13 cellular contexts compared by ENCODE assay signal in the genomic region with DNA sequence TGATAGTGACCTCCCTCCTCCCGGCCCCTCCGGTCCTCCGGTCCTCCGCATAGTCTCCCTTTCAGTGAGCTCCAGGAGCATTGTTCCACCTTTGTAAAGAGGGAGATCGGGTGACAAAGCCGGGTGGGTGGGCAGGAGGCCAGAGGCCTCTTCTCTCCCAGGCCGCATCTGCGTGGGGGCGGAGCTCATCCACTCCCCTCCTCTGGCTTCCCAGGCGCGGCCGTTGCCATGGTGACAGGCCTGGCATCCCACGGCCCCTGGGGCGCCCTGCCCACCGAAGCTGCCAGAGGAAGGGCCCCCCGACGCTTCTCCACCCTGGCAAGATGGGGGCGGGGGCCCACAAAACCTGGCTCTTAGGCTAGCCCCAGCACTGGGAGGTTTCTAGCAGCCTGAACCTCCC. TPM values are rescaled to one million over a fixed set of nuclear protein-coding genes. Genes with fewer than 3 reads are reported as not detected.
DNase-seq lines count a peak whose midpoint lies in the region; ATAC-seq, FAIRE-seq and TF ChIP-seq lines count a peak whose summit lies in the region.
"Had no signal": no experiment of that assay in that cellular context is flagged by ENCODE, and none has a peak within 500 bp of the region (broad histone marks: within the 10 kb centered on the region; RNA-seq: fewer than 3 reads in every experiment).

No MANE protein-coding gene starts in this region.

- FAIRE-seq in K562 (lab: Jason Lieb, UNC): no peak

- H3K79me2 ChIP-seq in K562 (ENCODE audit: control insufficient read depth, insufficient read depth, low read length): no peaks in the 10 kb centered on the region

- H3K9ac ChIP-seq in K562 (ENCODE audit: insufficient read depth in 1 of 2, low read depth in 2 of 2, low read length in 2 of 2): peak overlapping the region in 1 of 2 experiments; percentile 64; a peak in 1 of 4 replicates
- no peak overlapping the region for H3K9ac ChIP-seq in colonic mucosa (ENCODE audit: low read depth in 2 of 2, low read length in 2 of 2)

- H3K4me2 ChIP-seq in K562 (ENCODE audit: insufficient read depth, low read length): no peak overlapping the region

- no peak for TF ChIP-seq POLR2A in K562 (conservative IDR thresholded peaks at IDR 0.05)

- peaks cover 13 to 40% of the 10 kb centered on the region in 2 experiments; a peak in 4 of 5 replicates for H3K27me3 ChIP-seq in K562 (ENCODE audit: control insufficient read depth in 2 of 2, insufficient read depth in 2 of 2, low read length in 2 of 2)
- no peaks in the 10 kb centered on the region for H3K27me3 ChIP-seq in colonic mucosa

- in situ Hi-C loops in K562 (cut with MboI): loop anchor here (25.0 kb wide), 1 partner anchor 1958 kb away; the partner anchor contains the start of gene TRIM73

- no peaks in the 10 kb centered on the region for H3K9me1 ChIP-seq in K562 (ENCODE audit: control insufficient read depth, insufficient read depth, low read length)

- TF ChIP-seq CTCF in K562 (IDR thresholded peaks at IDR 0.05 in 2 of 3, conservative IDR thresholded peaks at IDR 0.05 in 1 of 3; ENCODE audit: insufficient read depth in 2 of 3, low read depth in 1 of 3, low read length in 3 of 3): no peak
- no peak for TF ChIP-seq CTCF in colonic mucosa (IDR thresholded peaks at IDR 0.05)

- H3K4me1 ChIP-seq in K562 (replicated peaks in 1 of 2; ENCODE audit: control insufficient read depth in 2 of 2, insufficient read depth in 2 of 2, low read length in 2 of 2) (peaks cover 0 to 37% of the 10 kb centered on the region in 2 experiments; a peak in 2 of 5 replicates), colonic mucosa (no peaks in the 10 kb centered on the region)

- POLR2A ChIA-PET in K562 (lab: Yijun Ruan, JAX): interaction anchor here (0.7 kb wide), 1 partner anchor 612 kb away, joined by 3 read pairs; no protein-coding TSS in a partner anchor

- H3K9me3 ChIP-seq in K562 (replicated peaks; ENCODE audit: control insufficient read depth, insufficient read depth, low read depth, low read length): no peaks in the 10 kb centered on the region
- H3K9me3 ChIP-seq in colonic mucosa: no peaks in the 10 kb centered on the region

- no peak for TF ChIP-seq EP300 in K562 (IDR thresholded peaks at IDR 0.05; ENCODE audit: low read length)

- H4K20me1 ChIP-seq in K562 (replicated peaks; ENCODE audit: control insufficient read depth, insufficient read depth, low read length): no peaks in the 10 kb centered on the region

- H3K36me3 ChIP-seq in K562 (ENCODE audit: control insufficient read depth, insufficient read depth, low read length) (no peaks in the 10 kb centered on the region), colonic mucosa (no peaks in the 10 kb centered on the region)
- H3K36me3 ChIP-seq: stomach had no signal

- no peak overlapping the region for H2AFZ ChIP-seq in K562 (ENCODE audit: low read depth, low read length)

- WGBS in K562 (ENCODE audit: insufficient coverage, low coverage, missing lambda C conversion rate): 0% methylated on average over 15 of the region's 18 CpGs

- H3K27ac ChIP-seq in K562 (ENCODE audit: extremely low read depth, low read depth, low read length) (no peak overlapping the region), colonic mucosa (no peak overlapping the region)
- H3K27ac ChIP-seq: 22Rv1, stomach had no signal

- no peak for TF ChIP-seq RAD21 in K562 (CRISPR knock-in tag; conservative IDR thresholded peaks at IDR 0.05 in 1 of 2, IDR thresholded peaks at IDR 0.05 in 1 of 2)

- CTCF ChIA-PET in K562 (lab: Yijun Ruan, JAX; ENCODE audit: low intra/inter-chr PET ratio): no interaction called here

- no TSS peak for BruUV-seq in K562 (replicated peaks; lab: Mats Ljungman, UMichigan)

- 0 out of 3 replicates have a peak, but pooled peaks have one; percentile 2 for ATAC-seq in K562
- ATAC-seq: activated CD4-positive, alpha-beta T cell treated with anti-CD3 and anti-CD28 coated beads for 36 hours had no signal

- DNase-seq in DMS53 (lab: John Stamatoyannopoulos, UW) (peak; percentile 73), DMS53 treated with DMSO at 0.1 percent for 48 hours (lab: John Stamatoyannopoulos, UW; ENCODE audit: unreplicated experiment) (no peak), NCI-H2196 (lab: John Stamatoyannopoulos, UW; ENCODE audit: unreplicated experiment) (peak; percentile 92), K562 (ENCODE audit: extremely low read depth in 1 of 4, low spot score in 3 of 4) (peak in 3 of 4 experiments; percentile 46 to 58 (median 47)), retina (peak; percentile 87), HCEC 1CT (no peak), colonic mucosa (no peak)
- DNase-seq in stimulated activated naive CD4-positive, alpha-beta T cell (lab: John Stamatoyannopoulos, UW): no peak
- DNase-seq: activated CD4-positive, alpha-beta T cell treated with anti-CD3 and anti-CD28 coated beads for 36 hours; activated effector memory CD4-positive, alpha-beta T cell treated with Interleukin-2 at 50 U/mL for 16 hours; NCI-H1694; stomach had no signal

- intact Hi-C loops in K562 (cut with micrococcal nuclease): no loop called here
- intact Hi-C loops in colonic mucosa (cut with DNase I): no loop called here

- H3K4me3 ChIP-seq in K562: no peak overlapping the region
- H3K4me3 ChIP-seq in colonic mucosa: no peak overlapping the region
- H3K4me3 ChIP-seq: stomach had no signal

TF ChIP-seq in K562, 482 proteins besides CTCF, POLR2A, EP300 and RAD21:
- TF ChIP-seq ZBTB7A (IDR thresholded peaks at IDR 0.05; ENCODE audit: borderline replicate concordance, control insufficient read depth, low read depth, low read length): 0 out of 2 replicates have a peak, but pooled peaks have one; percentile 18
- TF ChIP-seq EGR1 (conservative IDR thresholded peaks at IDR 0.05): 0 out of 2 replicates have a peak, but pooled peaks have one; percentile 8
- TF ChIP-seq RFX1 (IDR thresholded peaks at IDR 0.05): peak; percentile 90
- TF ChIP-seq NRF1 (conservative IDR thresholded peaks at IDR 0.05 in 1 of 2, IDR thresholded peaks at IDR 0.05 in 1 of 2): peak in 1 of 2 experiments; percentile 12; a peak in 1 of 4 replicates
- no peak for TF ChIP-seq ZNF609 (CRISPR knock-in tag; IDR thresholded peaks at IDR 0.05; ENCODE audit: borderline replicate concordance)

RNA-seq across cellular contexts. Expression of gene FZD9, which starts 4.4 kb away (rescaled TPM):
- 0.28 and 2.8 TPM in 2 replicates for total RNA-seq in K562 (2011; cell fraction: chromatin; rRNA removed; ENCODE audit: low replicate concordance)
- total RNA-seq in K562 (2011; cell fraction: nucleolus; rRNA removed): 5.0 and 5.1 TPM in 2 replicates
- total RNA-seq in K562 (2011; cell fraction: nucleoplasm; rRNA removed): 1.1 and 1.6 TPM in 2 replicates
- total RNA-seq in K562 (2014; rRNA removed) (2.1 and 2.7 TPM in 2 replicates), K562 (2014; rRNA removed; fragmentation: Illumina TruSeq; extraction: Trizol) (0.10 and 0.11 TPM in 2 replicates), K562 (2015; rRNA removed; fragmentation: Illumina TruSeq; extraction: Trizol) (0.33 and 0.34 TPM in 2 replicates), K562 (2021) (1.7 TPM in 2 replicates), colonic mucosa (under 1 TPM; 0.35 to 0.37 TPM)
- polyA plus RNA-seq in K562 (2011; rRNA removed) (0.27 and 0.32 TPM in 2 replicates), K562 (2014; fragmentation: Illumina TruSeq; extraction: Trizol) (0.07 and 0.33 TPM in 2 replicates), K562 (2014; fragmentation: Nextera tagmentation; extraction: Ambion mirVana) (not detected), K562 (2014; rRNA removed) (0.46 and 0.82 TPM in 2 replicates)
- 0.44 and 2.1 TPM in 2 replicates for polyA plus RNA-seq in K562 (2011; cell fraction: cytosol; rRNA removed)
- 0.35 and 0.71 TPM in 2 replicates for polyA plus RNA-seq in K562 (2011; cell fraction: nucleus; rRNA removed)
- 0.32 and 0.55 TPM in 2 replicates for polyA plus RNA-seq in K562 (2012)
- 0.15 and 0.21 TPM in 2 replicates for polyA minus RNA-seq in K562 (2011; rRNA and poly(A)+ RNA removed)
- polyA minus RNA-seq in K562 (2011; cell fraction: cytosol; rRNA and poly(A)+ RNA removed): 0.91 and 0.95 TPM in 2 replicates
- polyA minus RNA-seq in K562 (2011; cell fraction: nucleus; rRNA and poly(A)+ RNA removed): 2.2 and 2.4 TPM in 2 replicates

Comparison
In these comparisons a context has a peak if more than half of its experiments do, and no peak if none do; other contexts are left out.
1. DNase-seq: peak in DMS53 (single experiment), NCI-H2196 (single experiment), K562 (3 of 4) and retina (single experiment); none in DMS53 treated with DMSO at 0.1 percent for 48 hours (single experiment), HCEC 1CT (single experiment), stimulated activated naive CD4-positive, alpha-beta T cell (0 of 6) and colonic mucosa (single experiment).